In the genomic region with DNA sequence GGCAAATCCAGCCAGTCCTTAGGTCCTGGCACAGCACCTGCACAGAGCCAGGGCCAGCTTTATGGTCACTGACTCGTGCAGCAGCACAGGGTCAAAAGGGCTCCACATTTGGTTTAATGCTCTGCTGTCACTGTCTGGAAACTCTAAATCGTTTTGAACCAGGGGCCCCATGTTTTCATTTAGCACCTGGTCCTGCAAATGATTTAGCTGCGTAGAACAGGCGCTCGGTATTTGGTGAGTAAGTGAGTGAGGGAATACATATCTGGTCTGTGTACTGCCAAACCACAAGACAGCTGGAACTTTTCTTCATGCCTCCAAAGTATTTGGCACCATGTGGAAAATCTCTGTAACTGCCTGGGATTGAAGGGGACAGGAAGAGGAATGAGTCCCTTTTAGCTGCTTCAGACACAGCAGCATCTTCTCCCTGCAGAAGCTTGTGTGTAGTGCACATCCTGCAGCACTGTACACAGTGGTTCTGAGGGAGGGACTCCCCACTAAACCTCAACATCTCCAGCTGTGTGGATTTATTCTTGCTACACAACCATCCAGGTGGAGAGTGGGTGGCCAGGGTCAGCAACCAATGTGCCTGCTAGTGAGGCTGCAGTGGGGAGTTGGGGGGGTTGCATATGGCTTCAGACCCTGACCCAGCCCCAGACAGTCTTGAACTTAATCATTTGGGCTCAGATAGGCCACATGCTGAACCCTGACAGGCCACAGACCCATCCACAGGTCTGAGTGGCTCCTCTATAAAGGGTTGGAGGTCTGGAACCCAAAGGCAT, we compare ENCODE assay signal across 12 cellular contexts. TPM values are rescaled to one million over a fixed set of nuclear protein-coding genes. Genes with fewer than 3 reads are reported as not detected.
DNase-seq lines count a peak whose midpoint lies in the region; TF ChIP-seq lines count a peak whose summit lies in the region.
"Had no signal": no experiment of that assay in that cellular context is flagged by ENCODE, and none has a peak within 500 bp of the region (broad histone marks: within the 10 kb centered on the region; RNA-seq: fewer than 3 reads in every experiment).

No MANE protein-coding gene starts in this region.

- H4K20me1 ChIP-seq in SK-N-SH (ENCODE audit: insufficient read depth), result no peaks in the 10 kb centered on the region

- H3K36me3 ChIP-seq in SK-N-SH (replicated peaks in 1 of 2; ENCODE audit: control insufficient read depth in 1 of 2, insufficient read depth in 2 of 2, low read length in 1 of 2) (no peaks in the 10 kb centered on the region), rectal smooth muscle tissue (ENCODE audit: control insufficient read depth, insufficient read depth, low read length) (no peaks in the 10 kb centered on the region)

- TF ChIP-seq CTCF in SK-N-SH (IDR thresholded peaks at IDR 0.05), result no peak
- no peak for TF ChIP-seq CTCF in foreskin fibroblast (IDR thresholded peaks at IDR 0.05; ENCODE audit: low read depth, low read length)

- POLR2A ChIA-PET in SK-N-SH (lab: Yijun Ruan, JAX), result interaction anchor here (1.7 kb wide), 1 partner anchor 11 kb away, joined by 3 read pairs; no protein-coding TSS in a partner anchor

- H3K4me3 ChIP-seq in SK-N-SH (ENCODE audit: low read depth in 2 of 2, low read length in 1 of 2) (no peak overlapping the region), foreskin fibroblast (ENCODE audit: low read depth in 1 of 2, low read length in 2 of 2) (no peak overlapping the region), rectal smooth muscle tissue (ENCODE audit: low read length) (no peak overlapping the region)
- H3K4me3 ChIP-seq: dorsolateral prefrontal cortex, PC-9 had no signal

- TF ChIP-seq RAD21 in SK-N-SH (IDR thresholded peaks at IDR 0.05; ENCODE audit: low read length), result no peak

- H3K27ac ChIP-seq in SK-N-SH (ENCODE audit: low read depth in 2 of 2, low read length in 1 of 2), result peak overlapping the region in 1 of 2 experiments; percentile 54; a peak in 3 of 4 replicates
- peak overlapping the region; percentile 35 for H3K27ac ChIP-seq in rectal smooth muscle tissue (ENCODE audit: low read depth, low read length)
- H3K27ac ChIP-seq: dorsolateral prefrontal cortex, PC-9 had no signal

- H3K79me2 ChIP-seq in SK-N-SH (ENCODE audit: insufficient read depth), result no peaks in the 10 kb centered on the region

- no peaks in the 10 kb centered on the region for H3K27me3 ChIP-seq in SK-N-SH (ENCODE audit: insufficient read depth)
- H3K27me3 ChIP-seq in rectal smooth muscle tissue (ENCODE audit: control insufficient read depth, insufficient read depth, low read length), result no peaks in the 10 kb centered on the region
- H3K27me3 ChIP-seq: dorsolateral prefrontal cortex had no signal

- H3K4me1 ChIP-seq in SK-N-SH (ENCODE audit: control insufficient read depth in 1 of 2, insufficient read depth in 2 of 2, low read depth in 1 of 2, low read length in 1 of 2) (peaks cover 0 to 24% of the 10 kb centered on the region in 2 experiments; a peak in 2 of 4 replicates), rectal smooth muscle tissue (ENCODE audit: control insufficient read depth, insufficient read depth, low read length) (peaks cover 8% of the 10 kb centered on the region)

- H3K9ac ChIP-seq in SK-N-SH (no peak overlapping the region), rectal smooth muscle tissue (ENCODE audit: low read length) (no peak overlapping the region)

- no peaks in the 10 kb centered on the region for H3K9me3 ChIP-seq in SK-N-SH

- H2AFZ ChIP-seq in SK-N-SH (ENCODE audit: low read depth), result no peak overlapping the region
- H2AFZ ChIP-seq: PC-9 had no signal

- peak; percentile 72 to 96 for TF ChIP-seq EP300 in SK-N-SH (IDR thresholded peaks at IDR 0.05; ENCODE audit: borderline replicate concordance in 1 of 2, low read depth in 1 of 2, low read length in 1 of 2)

- DNase-seq in ELR (ENCODE audit: low read depth), result peak; percentile 32
- no peak for DNase-seq in SK-N-SH
- peak; percentile 63 to 85 for DNase-seq in foreskin fibroblast
- DNase-seq in stimulated activated CD4-positive, alpha-beta T cell treated with anti-CD3 and anti-CD28 coated beads, Interleukin-1b, Interleukin-23, amount 100 ng/mL, for 48 hours, result no peak
- DNase-seq in DMS153 (lab: John Stamatoyannopoulos, UW), result no peak
- no peak for DNase-seq in NCI-H1417 (lab: John Stamatoyannopoulos, UW)
- no peak for DNase-seq in SK-N-DZ (ENCODE audit: low spot score)
- DNase-seq: NCI-H2171, PC-9 had no signal

- H3K9me2 ChIP-seq in SK-N-SH, result no peaks in the 10 kb centered on the region

- peak overlapping the region; percentile 53; the same call in 1 of the 2 replicates for H3K4me2 ChIP-seq in SK-N-SH
- H3K4me2 ChIP-seq: PC-9 had no signal

- 18% methylated on average over 5 of the region's 5 CpGs for WGBS in SK-N-SH (ENCODE audit: low lambda C conversion rate)

- CTCF ChIA-PET in SK-N-SH (lab: Yijun Ruan, JAX), result interaction anchor here (0.9 to 2.2 kb wide), 7 partner anchors 11 to 134 kb away, joined by 3 to 13 read pairs (median 6); no protein-coding TSS in a partner anchor

- no peaks in the 10 kb centered on the region for H3F3A ChIP-seq in SK-N-SH (replicated peaks; ENCODE audit: insufficient read depth)

TF ChIP-seq in SK-N-SH, 30 proteins besides CTCF, POLR2A, EP300 and RAD21 (continues in another document):
- TF ChIP-seq GATA2 (CRISPR knock-in tag; IDR thresholded peaks at IDR 0.05) (no peak), TCF12 (IDR thresholded peaks at IDR 0.05) (peak; percentile 100), JUND (IDR thresholded peaks at IDR 0.05) (peak; percentile 89), TEAD4 (IDR thresholded peaks at IDR 0.05; ENCODE audit: borderline replicate concordance, insufficient read depth) (peak; percentile 94), FOSL2 (IDR thresholded peaks at IDR 0.05; ENCODE audit: borderline replicate concordance, low read depth) (peak; percentile 60; the same call in 1 of the 2 replicates), EZH2phosphoT487 (IDR thresholded peaks at IDR 0.05; ENCODE audit: borderline replicate concordance, low read depth) (no peak), POLR2AphosphoS5 (IDR thresholded peaks at IDR 0.05; ENCODE audit: low read depth, low read length) (peak; percentile 98), SMC3 (IDR thresholded peaks at IDR 0.05; ENCODE audit: low read depth, low read length) (no peak), RCOR1 (IDR thresholded peaks at IDR 0.05; ENCODE audit: low read length) (peak; percentile 68), RXRA (IDR thresholded peaks at IDR 0.05; ENCODE audit: borderline replicate concordance, low read depth) (peak; percentile 85), TAF1 (IDR thresholded peaks at IDR 0.05; ENCODE audit: borderline replicate concordance, low read depth, low read length) (peak; percentile 30; the same call in 1 of the 2 replicates), YY1 (IDR thresholded peaks at IDR 0.05; ENCODE audit: low read depth) (no peak), SIN3A (IDR thresholded peaks at IDR 0.05; ENCODE audit: borderline replicate concordance, low read depth, low read length) (peak; percentile 91; the same call in 1 of the 2 replicates)
- TF ChIP-seq, protein P1, sequence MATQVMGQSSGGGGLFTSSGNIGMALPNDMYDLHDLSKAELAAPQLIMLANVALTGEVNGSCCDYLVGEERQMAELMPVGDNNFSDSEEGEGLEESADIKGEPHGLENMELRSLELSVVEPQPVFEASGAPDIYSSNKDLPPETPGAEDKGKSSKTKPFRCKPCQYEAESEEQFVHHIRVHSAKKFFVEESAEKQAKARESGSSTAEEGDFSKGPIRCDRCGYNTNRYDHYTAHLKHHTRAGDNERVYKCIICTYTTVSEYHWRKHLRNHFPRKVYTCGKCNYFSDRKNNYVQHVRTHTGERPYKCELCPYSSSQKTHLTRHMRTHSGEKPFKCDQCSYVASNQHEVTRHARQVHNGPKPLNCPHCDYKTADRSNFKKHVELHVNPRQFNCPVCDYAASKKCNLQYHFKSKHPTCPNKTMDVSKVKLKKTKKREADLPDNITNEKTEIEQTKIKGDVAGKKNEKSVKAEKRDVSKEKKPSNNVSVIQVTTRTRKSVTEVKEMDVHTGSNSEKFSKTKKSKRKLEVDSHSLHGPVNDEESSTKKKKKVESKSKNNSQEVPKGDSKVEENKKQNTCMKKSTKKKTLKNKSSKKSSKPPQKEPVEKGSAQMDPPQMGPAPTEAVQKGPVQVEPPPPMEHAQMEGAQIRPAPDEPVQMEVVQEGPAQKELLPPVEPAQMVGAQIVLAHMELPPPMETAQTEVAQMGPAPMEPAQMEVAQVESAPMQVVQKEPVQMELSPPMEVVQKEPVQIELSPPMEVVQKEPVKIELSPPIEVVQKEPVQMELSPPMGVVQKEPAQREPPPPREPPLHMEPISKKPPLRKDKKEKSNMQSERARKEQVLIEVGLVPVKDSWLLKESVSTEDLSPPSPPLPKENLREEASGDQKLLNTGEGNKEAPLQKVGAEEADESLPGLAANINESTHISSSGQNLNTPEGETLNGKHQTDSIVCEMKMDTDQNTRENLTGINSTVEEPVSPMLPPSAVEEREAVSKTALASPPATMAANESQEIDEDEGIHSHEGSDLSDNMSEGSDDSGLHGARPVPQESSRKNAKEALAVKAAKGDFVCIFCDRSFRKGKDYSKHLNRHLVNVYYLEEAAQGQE (IDR thresholded peaks at IDR 0.05; ENCODE audit: low read depth, low read length), result peak; percentile 52; the same call in 1 of the 2 replicates

RNA-seq across cellular contexts. Expression of gene SH2D7, which starts 1.1 kb away (rescaled TPM):
- polyA plus RNA-seq in SK-N-SH (2012; rRNA removed), result not detected in 2 replicates
- 0.01 TPM in 2 replicates for polyA plus RNA-seq in SK-N-SH (2012; cell fraction: cytosol; rRNA removed)
- polyA plus RNA-seq in SK-N-SH (2012; cell fraction: nucleus; rRNA removed), result 0.02 TPM in 1 of 2 replicates, not detected in the other
- polyA plus RNA-seq in SK-N-DZ (2014; cell fraction: cytosol; rRNA removed), result not detected in 2 replicates
- polyA plus RNA-seq in SK-N-DZ (2014; cell fraction: nucleus; rRNA removed), result not detected in 2 replicates
- polyA plus RNA-seq: neural cell had no signal

RNA-seq across cellular contexts. Expression of gene TBC1D2B, which starts 15.9 kb away (rescaled TPM):
- polyA plus RNA-seq in SK-N-SH (2012; rRNA removed), result 19.0 and 26.8 TPM in 2 replicates
- polyA plus RNA-seq in SK-N-SH (2012; cell fraction: cytosol; rRNA removed), result 10.8 and 15.3 TPM in 2 replicates
- polyA plus RNA-seq in SK-N-SH (2012; cell fraction: nucleus; rRNA removed), result 63.4 and 87.9 TPM in 2 replicates
- 13.1 and 13.7 TPM in 2 replicates for polyA plus RNA-seq in SK-N-DZ (2014; cell fraction: cytosol; rRNA removed)
- polyA plus RNA-seq in SK-N-DZ (2014; cell fraction: nucleus; rRNA removed), result 15.9 and 26.6 TPM in 2 replicates

RNA-seq across cellular contexts. Expression of gene CIB2, which starts 37.8 kb away (rescaled TPM):
- polyA plus RNA-seq in SK-N-SH (2012; rRNA removed), result 39.6 and 40.8 TPM in 2 replicates
- 30.6 and 40.5 TPM in 2 replicates for polyA plus RNA-seq in SK-N-SH (2012; cell fraction: cytosol; rRNA removed)
- polyA plus RNA-seq in SK-N-SH (2012; cell fraction: nucleus; rRNA removed), result 5.9 and 7.6 TPM in 2 replicates
- 47.9 and 55.2 TPM in 2 replicates for polyA plus RNA-seq in SK-N-DZ (2014; cell fraction: cytosol; rRNA removed)
- polyA plus RNA-seq in SK-N-DZ (2014; cell fraction: nucleus; rRNA removed), result 21.6 and 26.8 TPM in 2 replicates

RNA-seq across cellular contexts. Expression of gene IDH3A, which starts 55.7 kb away (rescaled TPM):
- polyA plus RNA-seq in SK-N-SH (2012; rRNA removed), result 33.2 and 34.0 TPM in 2 replicates
- polyA plus RNA-seq in SK-N-SH (2012; cell fraction: cytosol; rRNA removed), result 45.5 and 62.1 TPM in 2 replicates
- 44.1 and 55.4 TPM in 2 replicates for polyA plus RNA-seq in SK-N-SH (2012; cell fraction: nucleus; rRNA removed)
- 21.2 and 24.0 TPM in 2 replicates for polyA plus RNA-seq in SK-N-DZ (2014; cell fraction: cytosol; rRNA removed)
- polyA plus RNA-seq in SK-N-DZ (2014; cell fraction: nucleus; rRNA removed), result 21.9 and 30.6 TPM in 2 replicates

Comparison
In these comparisons a context has a peak if more than half of its experiments do, and no peak if none do; other contexts are left out.
1. DNase-seq: peak in ELR (single experiment) and foreskin fibroblast (2 of 2); none in SK-N-SH (single experiment), stimulated activated CD4-positive, alpha-beta T cell treated with anti-CD3 and anti-CD28 coated beads, Interleukin-1b, Interleukin-23, amount 100 ng/mL, for 48 hours (single experiment), DMS153 (single experiment), NCI-H1417 (0 of 3) and SK-N-DZ (single experiment).